ENCODE assay signal across 8 cellular contexts in the genomic region with DNA sequence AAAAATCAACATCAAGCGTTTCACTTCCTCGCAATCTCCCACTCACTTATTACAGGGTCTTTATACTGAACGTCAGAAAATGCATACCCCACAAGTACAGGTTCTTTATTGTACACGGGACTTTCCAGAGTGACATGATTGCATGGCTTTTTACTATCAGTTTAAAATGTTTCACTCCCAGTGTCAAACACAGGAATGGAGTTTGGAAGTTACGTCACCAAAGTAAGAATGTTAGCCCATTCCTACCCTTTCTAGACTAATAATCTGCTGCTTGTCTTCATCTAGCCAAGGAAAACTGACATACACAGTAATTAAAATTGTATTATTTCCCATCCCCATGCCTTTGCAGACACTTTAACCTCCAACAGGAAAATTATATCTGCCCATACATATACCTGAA.
"Had no signal": no experiment of that assay in that cellular context is flagged by ENCODE, and none has a peak within 500 bp of the region (broad histone marks: within the 10 kb centered on the region; RNA-seq: fewer than 3 reads in every experiment).

No MANE protein-coding gene starts in this region.

- ATAC-seq: GM12878 had no signal

- DNase-seq: GDM1, GF-D8 had no signal

- FAIRE-seq: G401.6, GM12878, GM12891, GM12892, GM18507, GM19239 had no signal

- H3K4me3 ChIP-seq: GM12878 had no signal
